In genomic region chr15:40695469-40695910, GRCh38 we compare ENCODE assay signal across 8 cellular contexts. TPM values are rescaled to one million over a fixed set of nuclear protein-coding genes. Genes with fewer than 3 reads are reported as not detected.
DNase-seq lines count a peak whose midpoint lies in the region; ATAC-seq and TF ChIP-seq lines count a peak whose summit lies in the region.

No MANE protein-coding gene starts in this region.

- DNase-seq in COLO668 (lab: John Stamatoyannopoulos, UW; ENCODE audit: unreplicated experiment), result peak; percentile 59
- DNase-seq in cardiac fibroblast (ENCODE audit: low read depth in 2 of 2), result peak; percentile 32 to 38
- no peak for DNase-seq in lower lobe of right lung
- no peak for DNase-seq in NCI-H1417 treated with DMSO at 0.1 percent for 48 hours (lab: John Stamatoyannopoulos, UW)
- no peak for DNase-seq in activated CD4-positive, alpha-beta T cell treated with anti-CD3 and anti-CD28 coated beads, Interleukin-2, amount 50 U/mL, for 4 hours

- peak overlapping the region; percentile 92 for H3K27ac ChIP-seq in KOPT-K1 (ENCODE audit: low read depth, low read length, poor library complexity, severe bottlenecking)
- no peak overlapping the region for H3K27ac ChIP-seq in lower lobe of right lung
- no peak overlapping the region for H3K27ac ChIP-seq in urinary bladder (ENCODE audit: low read depth)

- intact Hi-C loops in lower lobe of right lung (cut with DNase I), result no loop called here

- TF ChIP-seq CTCF in cardiac fibroblast (IDR thresholded peaks at IDR 0.05; ENCODE audit: low read depth, low read length) (no peak), lower lobe of right lung (IDR thresholded peaks at IDR 0.05) (no peak)

- H3K36me3 ChIP-seq in KOPT-K1 (ENCODE audit: insufficient read depth, low read length), result peaks cover 35% of the 10 kb centered on the region
- peaks cover 6% of the 10 kb centered on the region for H3K36me3 ChIP-seq in lower lobe of right lung
- no peaks in the 10 kb centered on the region for H3K36me3 ChIP-seq in urinary bladder (ENCODE audit: insufficient read depth)

- ATAC-seq in GM21526 (IDR thresholded peaks at IDR 0.05; ENCODE audit: low FRiP score, unreplicated experiment) (peak; percentile 17), lower lobe of right lung (peak; percentile 2 to 31)

- no peaks in the 10 kb centered on the region for H3K27me3 ChIP-seq in lower lobe of right lung (ENCODE audit: low read depth)

- H3K9me3 ChIP-seq in KOPT-K1 (ENCODE audit: insufficient read depth, low read length, poor library complexity, severe bottlenecking), result no peaks in the 10 kb centered on the region
- no peaks in the 10 kb centered on the region for H3K9me3 ChIP-seq in lower lobe of right lung

- H3K4me3 ChIP-seq in cardiac fibroblast (replicated peaks in 1 of 2; ENCODE audit: low read depth in 2 of 2, low read length in 2 of 2) (peak overlapping the region; percentile 91 to 97), lower lobe of right lung (peak overlapping the region; percentile 74), urinary bladder (ENCODE audit: low read depth, low read length) (peak overlapping the region; percentile 65)

- WGBS in urinary bladder, result under 1% methylated on average over 25 of the region's 25 CpGs

- H3K4me1 ChIP-seq in lower lobe of right lung (peaks cover 18% of the 10 kb centered on the region), urinary bladder (ENCODE audit: insufficient read depth) (no peaks in the 10 kb centered on the region)

RNA-seq across cellular contexts. Expression of gene RAD51, which starts 0.5 kb away (rescaled TPM):
- 1.1 TPM for total RNA-seq in lower lobe of right lung
- 2.2 TPM for total RNA-seq in urinary bladder
- 0.98 TPM for polyA plus RNA-seq in urinary bladder

RNA-seq across cellular contexts. Expression of gene RMDN3, which starts 59.6 kb away (rescaled TPM):
- 101 TPM for total RNA-seq in lower lobe of right lung
- 13.0 TPM for total RNA-seq in urinary bladder
- polyA plus RNA-seq in urinary bladder, result 35.2 TPM

Comparison
In these comparisons a context has a peak if more than half of its experiments do, and no peak if none do; other contexts are left out.
1. DNase-seq: peak in COLO668 (single experiment) and cardiac fibroblast (2 of 2); none in lower lobe of right lung (single experiment), NCI-H1417 treated with DMSO at 0.1 percent for 48 hours (single experiment) and activated CD4-positive, alpha-beta T cell treated with anti-CD3 and anti-CD28 coated beads, Interleukin-2, amount 50 U/mL, for 4 hours (0 of 2).
2. Peak in every context shown above with its lines, with median percentiles within 50 percentile points of each other: H3K4me3 ChIP-seq.